In the genomic region with DNA sequence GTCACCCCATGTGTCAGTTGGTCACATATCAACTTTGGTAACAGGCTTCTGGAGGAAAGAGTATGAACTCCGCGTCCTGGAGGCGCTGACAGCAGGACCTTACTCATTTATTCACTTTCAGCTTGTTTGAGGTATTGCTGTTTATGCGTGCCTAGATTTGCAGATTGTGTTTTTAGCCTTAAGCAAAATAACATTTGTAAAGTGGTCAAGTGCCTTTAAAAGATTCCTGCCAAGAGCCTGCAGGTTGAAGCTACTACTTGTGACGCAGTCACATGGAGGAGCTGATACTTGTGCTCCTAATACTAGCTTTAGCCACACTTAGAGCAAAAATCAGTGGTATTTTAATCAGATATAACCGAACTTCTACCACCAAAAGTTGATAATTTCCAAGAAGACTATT, we compare ENCODE assay signal across 19 cellular contexts.
A peak's percentile ranks its signal among the peaks of the same experiment; 100 is the strongest.
DNase-seq lines count a peak whose midpoint lies in the region; ATAC-seq, FAIRE-seq and TF ChIP-seq lines count a peak whose summit lies in the region.
"Had no signal": no experiment of that assay in that cellular context is flagged by ENCODE, and none has a peak within 500 bp of the region (broad histone marks: within the 10 kb centered on the region; RNA-seq: fewer than 3 reads in every experiment).

No MANE protein-coding gene starts in this region.

- FAIRE-seq in HepG2 (lab: Jason Lieb, UNC) (no peak), keratinocyte (lab: Jason Lieb, UNC) (peak; percentile 34)
- FAIRE-seq: A204.1, H54 had no signal

- TF ChIP-seq EP300 in HepG2 (IDR thresholded peaks at IDR 0.05; ENCODE audit: low read depth in 2 of 2, low read length in 2 of 2) (no peak), HepG2 (CRISPR knock-in tag; IDR thresholded peaks at IDR 0.05; ENCODE audit: borderline replicate concordance) (no peak)

- no peaks in the 10 kb centered on the region for H3K36me3 ChIP-seq in liver (ENCODE audit: control insufficient read depth in 4 of 4, insufficient read depth in 3 of 4, low read depth in 1 of 4, low read length in 3 of 4)
- no peaks in the 10 kb centered on the region for H3K36me3 ChIP-seq in HepG2 (replicated peaks in 1 of 2; ENCODE audit: control insufficient read depth in 1 of 2, insufficient read depth in 2 of 2, low read length in 2 of 2)
- no peaks in the 10 kb centered on the region for H3K36me3 ChIP-seq in keratinocyte (ENCODE audit: control insufficient read depth in 2 of 2, extremely low read depth in 1 of 2, insufficient read depth in 2 of 2, low read length in 2 of 2)
- H3K36me3 ChIP-seq: MG63, SJSA1 had no signal

- no peak for ATAC-seq in HepG2
- ATAC-seq: Right ventricle myocardium inferior had no signal

- H3K4me1 ChIP-seq in liver (ENCODE audit: control insufficient read depth in 4 of 4, insufficient read depth in 4 of 4, low read length in 3 of 4) (peaks cover 0 to 26% (median 4%) of the 10 kb centered on the region in 4 donors), HepG2 (ENCODE audit: insufficient read depth, low read length) (peaks cover 53% of the 10 kb centered on the region), keratinocyte (ENCODE audit: control insufficient read depth, extremely low read depth, insufficient read depth, low read length) (peaks cover 3% of the 10 kb centered on the region)
- H3K4me1 ChIP-seq: SJSA1 had no signal

- 86% methylated on average over 6 of the region's 6 CpGs for WGBS in liver
- 95% methylated on average over 6 of the region's 6 CpGs for WGBS in HepG2 (ENCODE audit: low lambda C conversion rate)

- in situ Hi-C loops in HepG2 (cut with HindIII; ENCODE audit: extremely low pct_ligation_motif_present, low pct_unique_long_range_greater_than_20kb) = no loop called here

- POLR2A ChIA-PET in HepG2 (lab: Yijun Ruan, JAX) = interaction anchor here (0.6 kb wide), 1 partner anchor 14 kb away, joined by 4 read pairs; no protein-coding TSS in a partner anchor

- H3K27me3 ChIP-seq in liver (ENCODE audit: control insufficient read depth in 4 of 4, insufficient read depth in 4 of 4, low read length in 3 of 4) = no peaks in the 10 kb centered on the region
- no peaks in the 10 kb centered on the region for H3K27me3 ChIP-seq in HepG2 (ENCODE audit: control insufficient read depth in 1 of 2, insufficient read depth in 2 of 2, low read length in 2 of 2)
- no peaks in the 10 kb centered on the region for H3K27me3 ChIP-seq in keratinocyte (ENCODE audit: control insufficient read depth, extremely low read depth, insufficient read depth, low read length)
- H3K27me3 ChIP-seq: MG63, SJSA1 had no signal

- H3K9ac ChIP-seq in liver (ENCODE audit: low read depth in 1 of 2, low read length in 2 of 2) (no peak overlapping the region), HepG2 (ENCODE audit: insufficient read depth, low read depth, low read length) (no peak overlapping the region), keratinocyte (ENCODE audit: control insufficient read depth, extremely low read depth, insufficient read depth, low read length) (no peak overlapping the region)

- H4K20me1 ChIP-seq in HepG2 (ENCODE audit: insufficient read depth, low read length) (no peaks in the 10 kb centered on the region), keratinocyte (ENCODE audit: control insufficient read depth, extremely low read depth, insufficient read depth, low read length) (no peaks in the 10 kb centered on the region)

- dilution Hi-C loops in keratinocyte (cut with MboI; ENCODE audit: extremely low pct_ligation_motif_present, low sequenced_read_pairs) = no loop called here

- no peaks in the 10 kb centered on the region for H3K9me1 ChIP-seq in keratinocyte (ENCODE audit: control insufficient read depth, extremely low read depth, insufficient read depth, low read length)

- intact Hi-C loops in HepG2 (cut with micrococcal nuclease; ENCODE audit: unreplicated experiment) = no loop called here

- H3K79me2 ChIP-seq in HepG2 (ENCODE audit: insufficient read depth, low read length) (no peaks in the 10 kb centered on the region), keratinocyte (ENCODE audit: control insufficient read depth, insufficient read depth, low read length) (no peaks in the 10 kb centered on the region)

- no TSS peak for BruUV-seq in HepG2 (replicated peaks; lab: Mats Ljungman, UMichigan)

- TF ChIP-seq CTCF in liver (IDR thresholded peaks at IDR 0.05; ENCODE audit: low read depth, low read length, missing input control) (no peak), HepG2 (CRISPR knock-in tag; IDR thresholded peaks at IDR 0.05) (no peak), keratinocyte (optimal IDR thresholded peaks at IDR 0.05 in 1 of 3, IDR thresholded peaks at IDR 0.05 in 1 of 3, conservative IDR thresholded peaks at IDR 0.05 in 1 of 3; ENCODE audit: extremely low read depth in 1 of 3, insufficient read depth in 2 of 3, low read length in 3 of 3) (no peak)

- H3K4me3 ChIP-seq in liver (ENCODE audit: low read depth in 1 of 3, low read length in 3 of 3) (no peak overlapping the region), HepG2 (replicated peaks in 1 of 3; ENCODE audit: insufficient read depth in 1 of 3, low read depth in 2 of 3, low read length in 3 of 3) (no peak overlapping the region), keratinocyte (ENCODE audit: control insufficient read depth in 2 of 3, extremely low read depth in 1 of 3, insufficient read depth in 2 of 3, low read depth in 1 of 3, low read length in 3 of 3) (no peak overlapping the region)
- H3K4me3 ChIP-seq: MG63, SJSA1 had no signal

- DNase-seq in HepG2 (ENCODE audit: low spot score) (no peak), keratinocyte (ENCODE audit: low read depth, low spot score) (no peak), renal cortical epithelial cell (ENCODE audit: low read depth) (peak; percentile 72), NCI-H2107 (lab: John Stamatoyannopoulos, UW) (no peak), 8988T (no peak), NCI-H2029 (lab: John Stamatoyannopoulos, UW) (no peak)
- DNase-seq: Calu3; CD8-positive, alpha-beta memory T cell; Kasumi-1; NCI-H1417; NCI-H1694 treated with DMSO at 0.1 percent for 48 hours; NCI-H2227 treated with DMSO at 0.1 percent for 48 hours; NCI-H524 treated with DMSO at 0.1 percent for 48 hours had no signal

- H3K9me3 ChIP-seq in liver (ENCODE audit: control insufficient read depth in 4 of 4, low read length in 3 of 4) (no peaks in the 10 kb centered on the region), HepG2 (ENCODE audit: low read length) (peaks cover 10% of the 10 kb centered on the region; the same call in 1 of the 2 replicates), keratinocyte (ENCODE audit: control insufficient read depth, low read depth, low read length) (no peaks in the 10 kb centered on the region)
- H3K9me3 ChIP-seq: MG63, SJSA1 had no signal

- CTCF ChIA-PET in HepG2 (lab: Yijun Ruan, JAX; ENCODE audit: low intra/inter-chr PET ratio, low total read pairs) = no interaction called here

- H3K4me2 ChIP-seq in HepG2 (ENCODE audit: low read depth, low read length) = no peak overlapping the region
- no peak overlapping the region for H3K4me2 ChIP-seq in keratinocyte (ENCODE audit: control insufficient read depth, extremely low read depth, insufficient read depth, low read depth, low read length)

- H2AFZ ChIP-seq in HepG2 (ENCODE audit: low read length) (no peak overlapping the region), keratinocyte (ENCODE audit: control insufficient read depth, low read length) (no peak overlapping the region)

- TF ChIP-seq RAD21 in liver (IDR thresholded peaks at IDR 0.05) (no peak), HepG2 (CRISPR knock-in tag; IDR thresholded peaks at IDR 0.05) (no peak)

- peak overlapping the region; percentile 56 to 75 for H3K27ac ChIP-seq in liver (ENCODE audit: low read depth in 1 of 2, low read length in 2 of 2)
- no peak overlapping the region for H3K27ac ChIP-seq in HepG2 (ENCODE audit: extremely low read length, insufficient read depth, low read length)
- H3K27ac ChIP-seq in keratinocyte (ENCODE audit: control insufficient read depth, insufficient read depth, low read length) = no peak overlapping the region
- H3K27ac ChIP-seq: SJSA1 had no signal

- no peak for TF ChIP-seq POLR2A in HepG2 (IDR thresholded peaks at IDR 0.05; ENCODE audit: insufficient read depth in 1 of 2, low read depth in 2 of 2, low read length in 2 of 2)

TF ChIP-seq in HepG2, 621 proteins besides CTCF, POLR2A, EP300 and RAD21:
- TF ChIP-seq DR1 (CRISPR knock-in tag; IDR thresholded peaks at IDR 0.05) = no peak
- no peak for TF ChIP-seq NR0B2 (CRISPR knock-in tag; IDR thresholded peaks at IDR 0.05)
- no peak for TF ChIP-seq FIP1L1 (IDR thresholded peaks at IDR 0.05; ENCODE audit: borderline replicate concordance, insufficient read depth, low read depth, low read length)

Comparison
In these comparisons a context has a peak if more than half of its experiments do, and no peak if none do; other contexts are left out.
1. H3K27ac ChIP-seq: peak in liver (2 of 2); none in HepG2 (single experiment) and keratinocyte (single experiment).